8 cellular contexts compared by ENCODE assay signal in the genomic region with DNA sequence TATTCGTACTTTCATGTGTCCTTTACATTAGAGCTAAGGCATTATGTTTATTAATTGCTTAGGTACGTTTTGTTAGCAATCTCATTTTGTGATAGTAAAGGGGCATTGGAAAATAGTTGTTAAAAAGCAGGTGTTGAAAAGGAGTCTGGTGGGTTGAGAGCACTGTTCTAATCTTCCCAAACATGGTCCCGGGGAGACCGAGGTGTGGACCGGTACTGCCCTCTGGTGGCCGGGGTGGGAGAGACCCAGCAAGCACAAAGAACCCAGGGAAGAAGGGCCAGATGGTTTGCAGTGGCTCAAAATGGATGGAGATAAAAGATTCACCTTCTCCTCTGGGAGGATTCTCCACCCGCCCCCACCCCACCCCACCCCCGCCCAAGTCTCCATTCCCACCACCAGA. TPM values are rescaled to one million over a fixed set of nuclear protein-coding genes. Genes with fewer than 3 reads are reported as not detected.
DNase-seq lines count a peak whose midpoint lies in the region; ATAC-seq and TF ChIP-seq lines count a peak whose summit lies in the region.

No MANE protein-coding gene starts in this region.

- no peaks in the 10 kb centered on the region for H3K27me3 ChIP-seq in adipocyte (replicated peaks; ENCODE audit: control insufficient read depth, insufficient read depth, low read length)
- H3K27me3 ChIP-seq in right cardiac atrium (ENCODE audit: control insufficient read depth, insufficient read depth), result no peaks in the 10 kb centered on the region

- ATAC-seq in GM18868 (IDR thresholded peaks at IDR 0.05; ENCODE audit: unreplicated experiment) (peak; percentile 75), right cardiac atrium (peak; percentile 71 to 77), HG03039 (IDR thresholded peaks at IDR 0.05; ENCODE audit: unreplicated experiment) (no peak)

- no peak overlapping the region for H3K9ac ChIP-seq in adipocyte (ENCODE audit: low read length)

- H3K9me3 ChIP-seq in adipocyte (ENCODE audit: control insufficient read depth, low read length) (no peaks in the 10 kb centered on the region), right cardiac atrium (ENCODE audit: control insufficient read depth, low read length) (no peaks in the 10 kb centered on the region)

- H3K4me3 ChIP-seq in AG04449 (ENCODE audit: low read depth, low read length), result no peak overlapping the region
- no peak overlapping the region for H3K4me3 ChIP-seq in adipocyte (ENCODE audit: low read length)
- H3K4me3 ChIP-seq in right cardiac atrium (ENCODE audit: low read length), result no peak overlapping the region

- in situ Hi-C loops in KBM-7 (cut with MboI; ENCODE audit: low pct_unique_long_range_greater_than_20kb, low sequenced_read_pairs), result no loop called here

- no peak overlapping the region for H3K27ac ChIP-seq in right cardiac atrium (ENCODE audit: low read length)

- H3K4me1 ChIP-seq in adipocyte (ENCODE audit: control insufficient read depth, insufficient read depth, low read length) (no peaks in the 10 kb centered on the region), right cardiac atrium (ENCODE audit: control insufficient read depth, insufficient read depth, low read length) (peaks cover 2% of the 10 kb centered on the region)

- intact Hi-C loops in right cardiac atrium (cut with DNase I), result no loop called here

- H3K36me3 ChIP-seq in adipocyte (ENCODE audit: control insufficient read depth, insufficient read depth, low read length, severe bottlenecking), result peaks cover 63% of the 10 kb centered on the region

- POLR2A ChIA-PET in AG04449 (lab: Yijun Ruan, JAX), result no interaction called here

- CTCF ChIA-PET in AG04449 (lab: Yijun Ruan, JAX), result interaction anchor here (0.7 to 4.0 kb wide), 17 partner anchors 9 to 448 kb away, joined by 3 to 25 read pairs (median 7); a partner anchor contains a TSS

- WGBS in right cardiac atrium, result 47% methylated on average over 8 of the region's 8 CpGs

- peak; percentile 84 for TF ChIP-seq CTCF in AG04449 (IDR thresholded peaks at IDR 0.05; ENCODE audit: insufficient read depth, low read length, missing control alignments)

- DNase-seq in AG04449 (ENCODE audit: low read depth, low spot score), result no peak
- peak; percentile 72 for DNase-seq in KBM-7
- DNase-seq in T-helper 1 cell, result peak; percentile 46 to 74 (median 61)
- DNase-seq in adipocyte (ENCODE audit: low read depth), result peak; percentile 66
- peak; percentile 54 to 86 (median 85) for DNase-seq in right cardiac atrium
- DNase-seq in smooth muscle cell of the brain vasculature (ENCODE audit: low read depth, low spot score), result peak; percentile 4

RNA-seq across cellular contexts. Expression of a gene that starts 26.1 kb away (rescaled TPM):
- 1 to 10 TPM; 2.8 to 5.1 (median 4.1) TPM for total RNA-seq in right cardiac atrium
- polyA plus RNA-seq in right cardiac atrium, result 6.3 TPM

RNA-seq across cellular contexts. Expression of a gene that starts 58.7 kb away (rescaled TPM):
- 10 to 100 TPM; 81.3 to 88.8 (median 87.1) TPM for total RNA-seq in right cardiac atrium
- 31.8 TPM for polyA plus RNA-seq in right cardiac atrium
